ENCODE assay signal across 1 cellular context in genomic region chr14:55121146-55121545, GRCh38.
TF ChIP-seq lines count a peak whose summit lies in the region.

No MANE protein-coding gene starts in this region.

TF ChIP-seq in H1, 55 proteins besides CTCF, POLR2A, EP300 and RAD21 (continued from another document):
- TF ChIP-seq GABPA (IDR thresholded peaks at IDR 0.05; ENCODE audit: borderline replicate concordance, insufficient read depth, low read length) (no peak), PHF8 (conservative IDR thresholded peaks at IDR 0.05; ENCODE audit: low read depth, low read length) (no peak), TCF12 (IDR thresholded peaks at IDR 0.05; ENCODE audit: low read depth, low read length) (no peak)
